ENCODE assay signal across 1 cellular context in the genomic region with DNA sequence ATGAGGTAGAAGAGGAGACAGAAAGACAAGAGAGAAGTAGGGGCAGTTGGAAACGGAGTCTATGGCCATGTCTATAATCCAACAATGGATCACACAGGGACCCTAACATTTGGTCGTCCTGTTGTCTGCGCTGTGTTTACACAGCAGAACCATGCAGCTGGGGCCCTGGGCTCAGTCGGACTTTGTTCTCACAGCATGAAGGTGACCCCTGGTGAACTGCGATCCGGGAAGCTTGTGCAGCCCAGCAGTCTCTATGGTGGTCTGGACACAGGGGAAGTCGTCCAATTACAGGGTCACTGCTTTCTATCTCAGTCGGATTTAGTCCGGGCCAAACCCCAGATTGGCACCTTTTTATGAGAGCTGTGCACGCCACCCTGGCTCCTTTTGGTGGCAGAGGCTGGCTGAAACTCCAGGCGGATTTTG.
A peak's percentile ranks its signal among the peaks of the same experiment; 100 is the strongest.
TF ChIP-seq lines count a peak whose summit lies in the region.

No MANE protein-coding gene starts in this region.

TF ChIP-seq in HepG2, 621 proteins besides CTCF, POLR2A, EP300 and RAD21 (continued from another document and continues in another):
- TF ChIP-seq ZNF142 (CRISPR knock-in tag; IDR thresholded peaks at IDR 0.05) (peak; percentile 73; the same call in 1 of the 2 replicates), MIER2 (CRISPR knock-in tag; IDR thresholded peaks at IDR 0.05) (peak; percentile 87), ZNF556 (CRISPR knock-in tag; IDR thresholded peaks at IDR 0.05; ENCODE audit: borderline replicate concordance) (peak; percentile 100), ZNF574 (CRISPR knock-in tag; IDR thresholded peaks at IDR 0.05) (peak; percentile 98), HOXD1 (CRISPR knock-in tag; IDR thresholded peaks at IDR 0.05) (peak; percentile 92), KDM6A (CRISPR knock-in tag; IDR thresholded peaks at IDR 0.05; ENCODE audit: low read depth) (peak; percentile 100), NR2F6 (IDR thresholded peaks at IDR 0.05) (peak; percentile 93), NR2F6 (CRISPR knock-in tag; IDR thresholded peaks at IDR 0.05) (peak; percentile 97), SMARCE1 (IDR thresholded peaks at IDR 0.05; ENCODE audit: borderline replicate concordance) (0 out of 2 replicates have a peak, but pooled peaks have one; percentile 1), ZNF274 (CRISPR knock-in tag; IDR thresholded peaks at IDR 0.05) (peak; percentile 94), ZKSCAN5 (CRISPR knock-in tag; IDR thresholded peaks at IDR 0.05) (no peak), ZNF598 (CRISPR knock-in tag; IDR thresholded peaks at IDR 0.05; ENCODE audit: borderline replicate concordance) (peak; percentile 97), SALL1 (CRISPR knock-in tag; IDR thresholded peaks at IDR 0.05) (peak; percentile 100), ZKSCAN8 (CRISPR knock-in tag; IDR thresholded peaks at IDR 0.05; ENCODE audit: borderline replicate concordance) (no peak), NFIB (CRISPR knock-in tag; IDR thresholded peaks at IDR 0.05; ENCODE audit: borderline replicate concordance) (no peak), NCOR1 (IDR thresholded peaks at IDR 0.05; ENCODE audit: borderline replicate concordance, low read length) (peak; percentile 98), FOXM1 (CRISPR knock-in tag; IDR thresholded peaks at IDR 0.05) (no peak), ZBTB43 (CRISPR knock-in tag; conservative IDR thresholded peaks at IDR 0.05) (peak; percentile 79; the same call in 1 of the 2 replicates), ZSCAN25 (CRISPR knock-in tag; IDR thresholded peaks at IDR 0.05) (peak; percentile 90), CCDC6 (CRISPR knock-in tag; IDR thresholded peaks at IDR 0.05) (peak; percentile 86), ZNF644 (CRISPR knock-in tag; IDR thresholded peaks at IDR 0.05; ENCODE audit: low read depth) (peak; percentile 98), PHF21A (CRISPR knock-in tag; IDR thresholded peaks at IDR 0.05) (peak; percentile 92), RCOR2 (CRISPR knock-in tag; IDR thresholded peaks at IDR 0.05) (peak; percentile 95), ZNF24 (IDR thresholded peaks at IDR 0.05) (0 out of 2 replicates have a peak, but pooled peaks have one; percentile 10)
- TF ChIP-seq, protein P1, sequence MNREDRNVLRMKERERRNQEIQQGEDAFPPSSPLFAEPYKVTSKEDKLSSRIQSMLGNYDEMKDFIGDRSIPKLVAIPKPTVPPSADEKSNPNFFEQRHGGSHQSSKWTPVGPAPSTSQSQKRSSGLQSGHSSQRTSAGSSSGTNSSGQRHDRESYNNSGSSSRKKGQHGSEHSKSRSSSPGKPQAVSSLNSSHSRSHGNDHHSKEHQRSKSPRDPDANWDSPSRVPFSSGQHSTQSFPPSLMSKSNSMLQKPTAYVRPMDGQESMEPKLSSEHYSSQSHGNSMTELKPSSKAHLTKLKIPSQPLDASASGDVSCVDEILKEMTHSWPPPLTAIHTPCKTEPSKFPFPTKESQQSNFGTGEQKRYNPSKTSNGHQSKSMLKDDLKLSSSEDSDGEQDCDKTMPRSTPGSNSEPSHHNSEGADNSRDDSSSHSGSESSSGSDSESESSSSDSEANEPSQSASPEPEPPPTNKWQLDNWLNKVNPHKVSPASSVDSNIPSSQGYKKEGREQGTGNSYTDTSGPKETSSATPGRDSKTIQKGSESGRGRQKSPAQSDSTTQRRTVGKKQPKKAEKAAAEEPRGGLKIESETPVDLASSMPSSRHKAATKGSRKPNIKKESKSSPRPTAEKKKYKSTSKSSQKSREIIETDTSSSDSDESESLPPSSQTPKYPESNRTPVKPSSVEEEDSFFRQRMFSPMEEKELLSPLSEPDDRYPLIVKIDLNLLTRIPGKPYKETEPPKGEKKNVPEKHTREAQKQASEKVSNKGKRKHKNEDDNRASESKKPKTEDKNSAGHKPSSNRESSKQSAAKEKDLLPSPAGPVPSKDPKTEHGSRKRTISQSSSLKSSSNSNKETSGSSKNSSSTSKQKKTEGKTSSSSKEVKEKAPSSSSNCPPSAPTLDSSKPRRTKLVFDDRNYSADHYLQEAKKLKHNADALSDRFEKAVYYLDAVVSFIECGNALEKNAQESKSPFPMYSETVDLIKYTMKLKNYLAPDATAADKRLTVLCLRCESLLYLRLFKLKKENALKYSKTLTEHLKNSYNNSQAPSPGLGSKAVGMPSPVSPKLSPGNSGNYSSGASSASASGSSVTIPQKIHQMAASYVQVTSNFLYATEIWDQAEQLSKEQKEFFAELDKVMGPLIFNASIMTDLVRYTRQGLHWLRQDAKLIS (CRISPR knock-in tag; IDR thresholded peaks at IDR 0.05): no peak
- TF ChIP-seq, protein P2, sequence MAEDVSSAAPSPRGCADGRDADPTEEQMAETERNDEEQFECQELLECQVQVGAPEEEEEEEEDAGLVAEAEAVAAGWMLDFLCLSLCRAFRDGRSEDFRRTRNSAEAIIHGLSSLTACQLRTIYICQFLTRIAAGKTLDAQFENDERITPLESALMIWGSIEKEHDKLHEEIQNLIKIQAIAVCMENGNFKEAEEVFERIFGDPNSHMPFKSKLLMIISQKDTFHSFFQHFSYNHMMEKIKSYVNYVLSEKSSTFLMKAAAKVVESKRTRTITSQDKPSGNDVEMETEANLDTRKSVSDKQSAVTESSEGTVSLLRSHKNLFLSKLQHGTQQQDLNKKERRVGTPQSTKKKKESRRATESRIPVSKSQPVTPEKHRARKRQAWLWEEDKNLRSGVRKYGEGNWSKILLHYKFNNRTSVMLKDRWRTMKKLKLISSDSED (CRISPR knock-in tag; IDR thresholded peaks at IDR 0.05): no peak
- TF ChIP-seq, protein P3, sequence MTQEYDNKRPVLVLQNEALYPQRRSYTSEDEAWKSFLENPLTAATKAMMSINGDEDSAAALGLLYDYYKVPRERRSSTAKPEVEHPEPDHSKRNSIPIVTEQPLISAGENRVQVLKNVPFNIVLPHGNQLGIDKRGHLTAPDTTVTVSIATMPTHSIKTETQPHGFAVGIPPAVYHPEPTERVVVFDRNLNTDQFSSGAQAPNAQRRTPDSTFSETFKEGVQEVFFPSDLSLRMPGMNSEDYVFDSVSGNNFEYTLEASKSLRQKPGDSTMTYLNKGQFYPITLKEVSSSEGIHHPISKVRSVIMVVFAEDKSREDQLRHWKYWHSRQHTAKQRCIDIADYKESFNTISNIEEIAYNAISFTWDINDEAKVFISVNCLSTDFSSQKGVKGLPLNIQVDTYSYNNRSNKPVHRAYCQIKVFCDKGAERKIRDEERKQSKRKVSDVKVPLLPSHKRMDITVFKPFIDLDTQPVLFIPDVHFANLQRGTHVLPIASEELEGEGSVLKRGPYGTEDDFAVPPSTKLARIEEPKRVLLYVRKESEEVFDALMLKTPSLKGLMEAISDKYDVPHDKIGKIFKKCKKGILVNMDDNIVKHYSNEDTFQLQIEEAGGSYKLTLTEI (CRISPR knock-in tag; conservative IDR thresholded peaks at IDR 0.05): no peak
- TF ChIP-seq, protein P4, sequence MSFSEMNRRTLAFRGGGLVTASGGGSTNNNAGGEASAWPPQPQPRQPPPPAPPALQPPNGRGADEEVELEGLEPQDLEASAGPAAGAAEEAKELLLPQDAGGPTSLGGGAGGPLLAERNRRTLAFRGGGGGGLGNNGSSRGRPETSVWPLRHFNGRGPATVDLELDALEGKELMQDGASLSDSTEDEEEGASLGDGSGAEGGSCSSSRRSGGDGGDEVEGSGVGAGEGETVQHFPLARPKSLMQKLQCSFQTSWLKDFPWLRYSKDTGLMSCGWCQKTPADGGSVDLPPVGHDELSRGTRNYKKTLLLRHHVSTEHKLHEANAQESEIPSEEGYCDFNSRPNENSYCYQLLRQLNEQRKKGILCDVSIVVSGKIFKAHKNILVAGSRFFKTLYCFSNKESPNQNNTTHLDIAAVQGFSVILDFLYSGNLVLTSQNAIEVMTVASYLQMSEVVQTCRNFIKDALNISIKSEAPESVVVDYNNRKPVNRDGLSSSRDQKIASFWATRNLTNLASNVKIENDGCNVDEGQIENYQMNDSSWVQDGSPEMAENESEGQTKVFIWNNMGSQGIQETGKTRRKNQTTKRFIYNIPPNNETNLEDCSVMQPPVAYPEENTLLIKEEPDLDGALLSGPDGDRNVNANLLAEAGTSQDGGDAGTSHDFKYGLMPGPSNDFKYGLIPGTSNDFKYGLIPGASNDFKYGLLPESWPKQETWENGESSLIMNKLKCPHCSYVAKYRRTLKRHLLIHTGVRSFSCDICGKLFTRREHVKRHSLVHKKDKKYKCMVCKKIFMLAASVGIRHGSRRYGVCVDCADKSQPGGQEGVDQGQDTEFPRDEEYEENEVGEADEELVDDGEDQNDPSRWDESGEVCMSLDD (CRISPR knock-in tag; IDR thresholded peaks at IDR 0.05; ENCODE audit: borderline replicate concordance): peak; percentile 97
- TF ChIP-seq, protein P5, sequence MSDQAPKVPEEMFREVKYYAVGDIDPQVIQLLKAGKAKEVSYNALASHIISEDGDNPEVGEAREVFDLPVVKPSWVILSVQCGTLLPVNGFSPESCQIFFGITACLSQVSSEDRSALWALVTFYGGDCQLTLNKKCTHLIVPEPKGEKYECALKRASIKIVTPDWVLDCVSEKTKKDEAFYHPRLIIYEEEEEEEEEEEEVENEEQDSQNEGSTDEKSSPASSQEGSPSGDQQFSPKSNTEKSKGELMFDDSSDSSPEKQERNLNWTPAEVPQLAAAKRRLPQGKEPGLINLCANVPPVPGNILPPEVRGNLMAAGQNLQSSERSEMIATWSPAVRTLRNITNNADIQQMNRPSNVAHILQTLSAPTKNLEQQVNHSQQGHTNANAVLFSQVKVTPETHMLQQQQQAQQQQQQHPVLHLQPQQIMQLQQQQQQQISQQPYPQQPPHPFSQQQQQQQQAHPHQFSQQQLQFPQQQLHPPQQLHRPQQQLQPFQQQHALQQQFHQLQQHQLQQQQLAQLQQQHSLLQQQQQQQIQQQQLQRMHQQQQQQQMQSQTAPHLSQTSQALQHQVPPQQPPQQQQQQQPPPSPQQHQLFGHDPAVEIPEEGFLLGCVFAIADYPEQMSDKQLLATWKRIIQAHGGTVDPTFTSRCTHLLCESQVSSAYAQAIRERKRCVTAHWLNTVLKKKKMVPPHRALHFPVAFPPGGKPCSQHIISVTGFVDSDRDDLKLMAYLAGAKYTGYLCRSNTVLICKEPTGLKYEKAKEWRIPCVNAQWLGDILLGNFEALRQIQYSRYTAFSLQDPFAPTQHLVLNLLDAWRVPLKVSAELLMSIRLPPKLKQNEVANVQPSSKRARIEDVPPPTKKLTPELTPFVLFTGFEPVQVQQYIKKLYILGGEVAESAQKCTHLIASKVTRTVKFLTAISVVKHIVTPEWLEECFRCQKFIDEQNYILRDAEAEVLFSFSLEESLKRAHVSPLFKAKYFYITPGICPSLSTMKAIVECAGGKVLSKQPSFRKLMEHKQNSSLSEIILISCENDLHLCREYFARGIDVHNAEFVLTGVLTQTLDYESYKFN (CRISPR knock-in tag; conservative IDR thresholded peaks at IDR 0.05): peak; percentile 100
